In genomic region chr11:1523077-1523476, GRCh38 we compare ENCODE assay signal across 19 cellular contexts.
"Had no signal": no experiment of that assay in that cellular context is flagged by ENCODE, and none has a peak within 500 bp of the region (broad histone marks: within the 10 kb centered on the region; RNA-seq: fewer than 3 reads in every experiment).

No MANE protein-coding gene starts in this region.

- H3K27ac ChIP-seq: brain microvascular endothelial cell, dorsolateral prefrontal cortex, heart right ventricle, parathyroid adenoma, stomach, thyroid gland, vagina, WERI-Rb-1 had no signal

- H3K9me3 ChIP-seq: heart right ventricle, stomach, thyroid gland, vagina had no signal

- FAIRE-seq: frontal cortex had no signal

- H2AFZ ChIP-seq: parathyroid adenoma had no signal

- ATAC-seq: heart right ventricle, left ventricle myocardium superior had no signal

- H3K27ac Mint-ChIP-seq: activated naive CD4-positive, alpha-beta T cell treated with anti-CD3 and anti-CD28 coated beads for 36 hours; activated T-helper 1 cell treated with anti-CD3 and anti-CD28 coated beads, Interleukin-12 subunit alpha, Interleukin-12 subunit beta, Interleukin-2, Interleukin-4 antibody, amounts not matched to agents 30 ng/mL and 10 ng/mL and 1 ng/mL, durations not matched to agents 14 hours and 24 hours and 36 hours had no signal

- H3K36me3 ChIP-seq: brain microvascular endothelial cell, stomach, thyroid gland, vagina, WERI-Rb-1 had no signal

- H3K4me3 ChIP-seq: dorsolateral prefrontal cortex, heart right ventricle, stomach, thyroid gland, vagina had no signal

- H3K4me3 Mint-ChIP-seq: activated naive CD4-positive, alpha-beta T cell treated with anti-CD3 and anti-CD28 coated beads for 36 hours; activated T-helper 1 cell treated with anti-CD3 and anti-CD28 coated beads, Interleukin-12 subunit alpha, Interleukin-12 subunit beta, Interleukin-2, Interleukin-4 antibody, amounts not matched to agents 30 ng/mL and 10 ng/mL and 1 ng/mL, durations not matched to agents 14 hours and 24 hours and 36 hours had no signal

- H3K9ac ChIP-seq: parathyroid adenoma had no signal

- DNase-seq: activated CD4-positive, alpha-beta T cell treated with anti-CD3 and anti-CD28 coated beads for 48 hours; activated naive CD4-positive, alpha-beta T cell treated with anti-CD3 and anti-CD28 coated beads for 36 hours; amniotic stem cell; brain microvascular endothelial cell; dorsolateral prefrontal cortex; heart right ventricle; islet precursor cell; left ventricle myocardium superior; retina; stimulated activated CD4-positive, alpha-beta T cell treated with anti-CD3 and anti-CD28 coated beads, Interleukin-15, amount 100 ng/mL, for 24 hours; stimulated activated CD4-positive, alpha-beta T cell treated with anti-CD3 and anti-CD28 coated beads, Interleukin-4, amount 100 ng/mL, for 4 hours; stomach; T1000; thyroid gland; WERI-Rb-1 had no signal

- H3K4me1 ChIP-seq: parathyroid adenoma had no signal

- H3K27me3 ChIP-seq: brain microvascular endothelial cell, dorsolateral prefrontal cortex, heart right ventricle, stomach, thyroid gland, vagina had no signal

- H3K9me3 Mint-ChIP-seq: activated naive CD4-positive, alpha-beta T cell treated with anti-CD3 and anti-CD28 coated beads for 36 hours; activated T-helper 1 cell treated with anti-CD3 and anti-CD28 coated beads, Interleukin-12 subunit alpha, Interleukin-12 subunit beta, Interleukin-2, Interleukin-4 antibody, amounts not matched to agents 30 ng/mL and 10 ng/mL and 1 ng/mL, durations not matched to agents 14 hours and 24 hours and 36 hours had no signal
